16 cellular contexts compared by ENCODE assay signal in genomic region chr10:72251635-72252034, GRCh38. TPM values are rescaled to one million over a fixed set of nuclear protein-coding genes. Genes with fewer than 3 reads are reported as not detected.
DNase-seq lines count a peak whose midpoint lies in the region; ATAC-seq, FAIRE-seq and TF ChIP-seq lines count a peak whose summit lies in the region.
"Had no signal": no experiment of that assay in that cellular context is flagged by ENCODE, and none has a peak within 500 bp of the region (broad histone marks: within the 10 kb centered on the region; RNA-seq: fewer than 3 reads in every experiment).

No MANE protein-coding gene starts in this region.

- H3K27me3 ChIP-seq in K562 (ENCODE audit: control insufficient read depth in 2 of 2, insufficient read depth in 2 of 2, low read length in 2 of 2) (no peaks in the 10 kb centered on the region), neural progenitor cell (no peaks in the 10 kb centered on the region), vagina (no peaks in the 10 kb centered on the region)
- H3K27me3 ChIP-seq: SJCRH30 had no signal

- H3K27ac Mint-ChIP-seq in natural killer cell: peak overlapping the region in 1 of 2 donors; percentile 40
- peak overlapping the region in 1 of 2 donors; percentile 89 for H3K27ac Mint-ChIP-seq in natural killer cell treated with Interleukin-12 subunit alpha and Interleukin-12 subunit beta and Interleukin-15 and Interleukin-18, amount 100 ng/mL, for 72 hours
- H3K27ac Mint-ChIP-seq in neural progenitor cell: peak overlapping the region; percentile 86

- no peak for TF ChIP-seq RAD21 in K562 (CRISPR knock-in tag; conservative IDR thresholded peaks at IDR 0.05 in 1 of 2, IDR thresholded peaks at IDR 0.05 in 1 of 2)

- BruUV-seq in K562 (replicated peaks; lab: Mats Ljungman, UMichigan): no TSS peak

- no peaks in the 10 kb centered on the region for H3K9me3 ChIP-seq in K562 (replicated peaks; ENCODE audit: control insufficient read depth, insufficient read depth, low read depth, low read length)
- H3K9me3 ChIP-seq in neural progenitor cell (ENCODE audit: low read depth): no peaks in the 10 kb centered on the region
- no peaks in the 10 kb centered on the region for H3K9me3 ChIP-seq in vagina
- H3K9me3 ChIP-seq: SJCRH30 had no signal

- H3K9ac ChIP-seq in K562 (ENCODE audit: insufficient read depth in 1 of 2, low read depth in 2 of 2, low read length in 2 of 2): no peak overlapping the region
- no peak overlapping the region for H3K9ac ChIP-seq in neural progenitor cell
- H3K9ac ChIP-seq: GM23248 had no signal

- peak overlapping the region; percentile 61 for H3K4me3 Mint-ChIP-seq in natural killer cell
- no peak overlapping the region for H3K4me3 Mint-ChIP-seq in natural killer cell treated with Interleukin-12 subunit alpha and Interleukin-12 subunit beta and Interleukin-15 and Interleukin-18, amount 100 ng/mL, for 72 hours
- no peak overlapping the region for H3K4me3 Mint-ChIP-seq in neural progenitor cell

- H2AFZ ChIP-seq in K562 (ENCODE audit: low read depth, low read length) (peak overlapping the region; percentile 52), neural progenitor cell (replicated peaks) (no peak overlapping the region)
- H2AFZ ChIP-seq: GM23248 had no signal

- TF ChIP-seq EP300 in K562 (IDR thresholded peaks at IDR 0.05; ENCODE audit: low read length): no peak

- no peaks in the 10 kb centered on the region for H3K27me3 Mint-ChIP-seq in natural killer cell (ENCODE audit: low read depth in 2 of 2)
- no peaks in the 10 kb centered on the region for H3K27me3 Mint-ChIP-seq in natural killer cell treated with Interleukin-12 subunit alpha and Interleukin-12 subunit beta and Interleukin-15 and Interleukin-18, amount 100 ng/mL, for 72 hours
- H3K27me3 Mint-ChIP-seq in neural progenitor cell (ENCODE audit: insufficient read depth, low read depth): peaks cover 2% of the 10 kb centered on the region

- H3K9me1 ChIP-seq in K562 (ENCODE audit: control insufficient read depth, insufficient read depth, low read length): no peaks in the 10 kb centered on the region

- no peak for DNase-seq in natural killer cell
- no peak for DNase-seq in natural killer cell treated with Interleukin-12 subunit alpha and Interleukin-12 subunit beta and Interleukin-15 and Interleukin-18, amount 100 ng/mL, for 72 hours (ENCODE audit: low spot score)
- DNase-seq in K562 (ENCODE audit: extremely low read depth in 1 of 4, low spot score in 3 of 4): no peak
- no peak for DNase-seq in neural progenitor cell (ENCODE audit: low spot score)
- no peak for DNase-seq in vagina (ENCODE audit: extremely low spot score in 2 of 2)
- no peak for DNase-seq in DMS153 (lab: John Stamatoyannopoulos, UW)
- DNase-seq in SKM-1 (lab: John Stamatoyannopoulos, UW; ENCODE audit: unreplicated experiment): no peak
- DNase-seq in GM13976 (ENCODE audit: low spot score): no peak
- DNase-seq: C1 segment of cervical spinal cord; GM23248; NCI-H1092 treated with DMSO at 0.1 percent for 48 hours; SJCRH30; stimulated activated naive CD8-positive, alpha-beta T cell treated with anti-CD3 and anti-CD28 coated beads, Interleukin-15, Interleukin-2, amounts not matched to agents 100 U/mL and 50 U/mL, for 24 hours had no signal

- 79% methylated on average over 6 of the region's 6 CpGs for WGBS in K562 (ENCODE audit: insufficient coverage, low coverage, missing lambda C conversion rate)

- POLR2A ChIA-PET in K562 (lab: Yijun Ruan, JAX): interaction anchor here (0.6 to 7.5 kb wide), 5 partner anchors 7 to 36 kb away, joined by 3 to 42 read pairs (median 3); partner anchors contain the start of gene ANAPC16

- H3K4me1 ChIP-seq in K562 (replicated peaks in 1 of 2; ENCODE audit: control insufficient read depth in 2 of 2, insufficient read depth in 2 of 2, low read length in 2 of 2): peaks cover 26 to 39% of the 10 kb centered on the region in 2 experiments
- peaks cover 51% of the 10 kb centered on the region for H3K4me1 ChIP-seq in neural progenitor cell
- peaks cover 100% of the 10 kb centered on the region for H3K4me1 ChIP-seq in vagina

- TF ChIP-seq POLR2A in K562 (conservative IDR thresholded peaks at IDR 0.05) (no peak), vagina (IDR thresholded peaks at IDR 0.05) (no peak)

- H3K27ac ChIP-seq in K562 (ENCODE audit: extremely low read depth, low read depth, low read length) (no peak overlapping the region), neural progenitor cell (no peak overlapping the region), vagina (peak overlapping the region; percentile 98)
- H3K27ac ChIP-seq: GM23248, SJCRH30 had no signal

- H3K79me2 ChIP-seq in K562 (ENCODE audit: control insufficient read depth, insufficient read depth, low read length) (no peaks in the 10 kb centered on the region), neural progenitor cell (ENCODE audit: low read depth) (no peaks in the 10 kb centered on the region)

- H3K4me2 ChIP-seq in K562 (ENCODE audit: insufficient read depth, low read length): no peak overlapping the region
- H3K4me2 ChIP-seq in neural progenitor cell: no peak overlapping the region

- in situ Hi-C loops in K562 (cut with MboI): no loop called here
- in situ Hi-C loops in GM13976 (cut with MboI; ENCODE audit: low sequenced_read_pairs, unreplicated experiment): no loop called here

- TF ChIP-seq CTCF in natural killer cell (IDR thresholded peaks at IDR 0.05): no peak
- TF ChIP-seq CTCF in K562 (IDR thresholded peaks at IDR 0.05 in 2 of 3, conservative IDR thresholded peaks at IDR 0.05 in 1 of 3; ENCODE audit: insufficient read depth in 2 of 3, low read depth in 1 of 3, low read length in 3 of 3): no peak
- no peak for TF ChIP-seq CTCF in neural progenitor cell (IDR thresholded peaks at IDR 0.05)
- no peak for TF ChIP-seq CTCF in vagina (IDR thresholded peaks at IDR 0.05)
- no peak for TF ChIP-seq CTCF in GM13976 (IDR thresholded peaks at IDR 0.05; ENCODE audit: borderline replicate concordance, control extremely low read depth, extremely low read depth, insufficient read depth, missing control alignments)

- H4K20me1 ChIP-seq in K562 (replicated peaks; ENCODE audit: control insufficient read depth, insufficient read depth, low read length): no peaks in the 10 kb centered on the region
- H4K20me1 ChIP-seq in neural progenitor cell (ENCODE audit: low read depth): no peaks in the 10 kb centered on the region

- intact Hi-C loops in natural killer cell (cut with micrococcal nuclease) (no loop called here), K562 (cut with micrococcal nuclease) (no loop called here), vagina (cut with DNase I) (loop anchor here (5.0 kb wide), 1 partner anchor 34 kb away; the partner anchor contains the start of genes ANAPC16 and ASCC1)

- H3K9me3 Mint-ChIP-seq in natural killer cell (no peaks in the 10 kb centered on the region), neural progenitor cell (no peaks in the 10 kb centered on the region)
- no peaks in the 10 kb centered on the region for H3K9me3 Mint-ChIP-seq in natural killer cell treated with Interleukin-12 subunit alpha and Interleukin-12 subunit beta and Interleukin-15 and Interleukin-18, amount 100 ng/mL, for 72 hours
- H3K9me3 Mint-ChIP-seq: activated naive CD4-positive, alpha-beta T cell treated with anti-CD3 and anti-CD28 coated beads, Interleukin-2, amount 50 U/mL, for 72 hours had no signal

- peaks cover 36% of the 10 kb centered on the region for H3F3A ChIP-seq in neural progenitor cell (ENCODE audit: low read depth)

- no peak for FAIRE-seq in K562 (lab: Jason Lieb, UNC)
- FAIRE-seq: colon had no signal

- H3K36me3 ChIP-seq in K562 (ENCODE audit: control insufficient read depth, insufficient read depth, low read length) (no peaks in the 10 kb centered on the region), neural progenitor cell (no peaks in the 10 kb centered on the region), vagina (no peaks in the 10 kb centered on the region)
- H3K36me3 ChIP-seq: SJCRH30 had no signal

- CTCF ChIA-PET in K562 (lab: Yijun Ruan, JAX; ENCODE audit: low intra/inter-chr PET ratio): no interaction called here

- H3K4me3 ChIP-seq in K562: no peak overlapping the region
- H3K4me3 ChIP-seq in neural progenitor cell: no peak overlapping the region
- H3K4me3 ChIP-seq in vagina: no peak overlapping the region
- H3K4me3 ChIP-seq: GM23248, SJCRH30, skin epidermis had no signal

- no peak for ATAC-seq in natural killer cell
- ATAC-seq in natural killer cell treated with Interleukin-12 subunit alpha and Interleukin-12 subunit beta and Interleukin-15 and Interleukin-18, amount 100 ng/mL, for 72 hours: no peak
- no peak for ATAC-seq in K562
- ATAC-seq: activated naive CD4-positive, alpha-beta T cell treated with anti-CD3 and anti-CD28 coated beads, Interleukin-2, amount 50 U/mL, for 72 hours; stimulated activated naive CD8-positive, alpha-beta T cell treated with anti-CD3 and anti-CD28 coated beads, Interleukin-15, Interleukin-2, amounts not matched to agents 100 U/mL and 50 U/mL, for 24 hours had no signal

- H3K36me3 Mint-ChIP-seq in natural killer cell: no peaks in the 10 kb centered on the region
- H3K36me3 Mint-ChIP-seq in natural killer cell treated with Interleukin-12 subunit alpha and Interleukin-12 subunit beta and Interleukin-15 and Interleukin-18, amount 100 ng/mL, for 72 hours: no peaks in the 10 kb centered on the region
- H3K36me3 Mint-ChIP-seq in neural progenitor cell: no peaks in the 10 kb centered on the region
- H3K36me3 Mint-ChIP-seq: activated naive CD4-positive, alpha-beta T cell treated with anti-CD3 and anti-CD28 coated beads, Interleukin-2, amount 50 U/mL, for 72 hours had no signal

- H3K4me1 Mint-ChIP-seq in natural killer cell (peaks cover 60 to 81% of the 10 kb centered on the region in 2 donors), neural progenitor cell (peaks cover 59% of the 10 kb centered on the region)
- peaks cover 58 to 60% of the 10 kb centered on the region in 2 donors for H3K4me1 Mint-ChIP-seq in natural killer cell treated with Interleukin-12 subunit alpha and Interleukin-12 subunit beta and Interleukin-15 and Interleukin-18, amount 100 ng/mL, for 72 hours (ENCODE audit: low read depth in 2 of 2)

RNA-seq across cellular contexts. Expression of gene DDIT4, which starts 22.1 kb away (rescaled TPM):
- total RNA-seq in natural killer cell: 100 to 1,000 TPM; 174 to 232 (median 200) TPM
- total RNA-seq in natural killer cell treated with Interleukin-12 subunit alpha and Interleukin-12 subunit beta and Interleukin-15 and Interleukin-18, amount 100 ng/mL, for 72 hours: 100 to 1,000 TPM; 189 to 207 TPM
- 185 and 371 TPM in 2 replicates for total RNA-seq in K562 (2011; cell fraction: chromatin; rRNA removed; ENCODE audit: low replicate concordance)
- 455 and 610 TPM in 2 replicates for total RNA-seq in K562 (2011; cell fraction: nucleolus; rRNA removed)
- 314 and 392 TPM in 2 replicates for total RNA-seq in K562 (2011; cell fraction: nucleoplasm; rRNA removed)
- total RNA-seq in K562 (2014; rRNA removed): 593 and 675 TPM in 2 replicates
- 159 and 200 TPM in 2 replicates for total RNA-seq in K562 (2014; rRNA removed; fragmentation: Illumina TruSeq; extraction: Trizol)
- total RNA-seq in K562 (2015; rRNA removed; fragmentation: Illumina TruSeq; extraction: Trizol): 13.2 and 14.7 TPM in 2 replicates
- total RNA-seq in K562 (2021): 453 and 674 TPM in 2 replicates
- polyA plus RNA-seq in K562 (2011; rRNA removed): 228 and 529 TPM in 2 replicates
- polyA plus RNA-seq in K562 (2011; cell fraction: cytosol; rRNA removed): 345 and 451 TPM in 2 replicates
- polyA plus RNA-seq in K562 (2011; cell fraction: nucleus; rRNA removed): 384 and 450 TPM in 2 replicates
- polyA plus RNA-seq in K562 (2012): 184 and 695 TPM in 2 replicates
- 107 and 370 TPM in 2 replicates for polyA plus RNA-seq in K562 (2014; fragmentation: Illumina TruSeq; extraction: Trizol)
- polyA plus RNA-seq in K562 (2014; fragmentation: Nextera tagmentation; extraction: Ambion mirVana): 10 to 100 TPM in 1 of 2 experiments, 1 to 10 TPM in 1; 8.2 to 12.3 TPM
- 362 and 564 TPM in 2 replicates for polyA plus RNA-seq in K562 (2014; rRNA removed)
- 156 and 267 TPM in 2 replicates for polyA minus RNA-seq in K562 (2011; rRNA and poly(A)+ RNA removed)
- 180 and 395 TPM in 2 replicates for polyA minus RNA-seq in K562 (2011; cell fraction: cytosol; rRNA and poly(A)+ RNA removed)
- 272 and 555 TPM in 2 replicates for polyA minus RNA-seq in K562 (2011; cell fraction: nucleus; rRNA and poly(A)+ RNA removed)
- 257 and 436 TPM in 2 replicates for total RNA-seq in neural progenitor cell (ENCODE audit: low replicate concordance)
- 1,063 TPM for total RNA-seq in vagina

RNA-seq across cellular contexts. Expression of gene ASCC1, which starts 35.6 kb away (rescaled TPM):
- 10 to 100 TPM; 26.0 to 35.2 (median 29.3) TPM for total RNA-seq in natural killer cell
- 10 to 100 TPM; 30.9 to 35.7 TPM for total RNA-seq in natural killer cell treated with Interleukin-12 subunit alpha and Interleukin-12 subunit beta and Interleukin-15 and Interleukin-18, amount 100 ng/mL, for 72 hours
- 49.7 and 77.0 TPM in 2 replicates for total RNA-seq in K562 (2011; cell fraction: chromatin; rRNA removed; ENCODE audit: low replicate concordance)
- total RNA-seq in K562 (2011; cell fraction: nucleolus; rRNA removed): 28.7 and 34.9 TPM in 2 replicates
- 43.5 and 57.0 TPM in 2 replicates for total RNA-seq in K562 (2011; cell fraction: nucleoplasm; rRNA removed)
- total RNA-seq in K562 (2014; rRNA removed): 27.6 and 31.7 TPM in 2 replicates
- 52.8 and 62.6 TPM in 2 replicates for total RNA-seq in K562 (2014; rRNA removed; fragmentation: Illumina TruSeq; extraction: Trizol)
- 33.3 and 38.2 TPM in 2 replicates for total RNA-seq in K562 (2015; rRNA removed; fragmentation: Illumina TruSeq; extraction: Trizol)
- total RNA-seq in K562 (2021): 45.7 and 48.4 TPM in 2 replicates
- 53.2 and 64.1 TPM in 2 replicates for polyA plus RNA-seq in K562 (2011; rRNA removed)
- polyA plus RNA-seq in K562 (2011; cell fraction: cytosol; rRNA removed): 20.9 and 37.8 TPM in 2 replicates
- 13.5 and 19.8 TPM in 2 replicates for polyA plus RNA-seq in K562 (2011; cell fraction: nucleus; rRNA removed)
- polyA plus RNA-seq in K562 (2012): 39.1 and 50.0 TPM in 2 replicates
- 54.4 and 70.0 TPM in 2 replicates for polyA plus RNA-seq in K562 (2014; fragmentation: Illumina TruSeq; extraction: Trizol)
- polyA plus RNA-seq in K562 (2014; fragmentation: Nextera tagmentation; extraction: Ambion mirVana): 10 to 100 TPM; 50.8 to 73.3 TPM
- polyA plus RNA-seq in K562 (2014; rRNA removed): 42.7 and 55.5 TPM in 2 replicates
- 90.3 and 97.7 TPM in 2 replicates for polyA minus RNA-seq in K562 (2011; rRNA and poly(A)+ RNA removed)
- polyA minus RNA-seq in K562 (2011; cell fraction: cytosol; rRNA and poly(A)+ RNA removed): 35.1 and 39.2 TPM in 2 replicates
- 13.6 and 33.1 TPM in 2 replicates for polyA minus RNA-seq in K562 (2011; cell fraction: nucleus; rRNA and poly(A)+ RNA removed)
- total RNA-seq in neural progenitor cell (ENCODE audit: low replicate concordance): 41.8 and 49.5 TPM in 2 replicates
- total RNA-seq in vagina: 38.5 TPM

RNA-seq across cellular contexts. Expression of gene ANAPC16, which starts 35.8 kb away (rescaled TPM):
- 10 to 100 TPM; 70.9 to 77.0 (median 71.0) TPM for total RNA-seq in natural killer cell
- total RNA-seq in natural killer cell treated with Interleukin-12 subunit alpha and Interleukin-12 subunit beta and Interleukin-15 and Interleukin-18, amount 100 ng/mL, for 72 hours: 10 to 100 TPM; 39.6 to 79.3 TPM
- 13.7 and 30.0 TPM in 2 replicates for total RNA-seq in K562 (2011; cell fraction: chromatin; rRNA removed; ENCODE audit: low replicate concordance)
- 13.7 and 15.7 TPM in 2 replicates for total RNA-seq in K562 (2011; cell fraction: nucleolus; rRNA removed)
- total RNA-seq in K562 (2011; cell fraction: nucleoplasm; rRNA removed): 30.3 and 57.6 TPM in 2 replicates
- 42.6 and 55.8 TPM in 2 replicates for total RNA-seq in K562 (2014; rRNA removed)
- 108 and 111 TPM in 2 replicates for total RNA-seq in K562 (2014; rRNA removed; fragmentation: Illumina TruSeq; extraction: Trizol)
- total RNA-seq in K562 (2015; rRNA removed; fragmentation: Illumina TruSeq; extraction: Trizol): 79.7 and 87.7 TPM in 2 replicates
- 72.5 and 72.7 TPM in 2 replicates for total RNA-seq in K562 (2021)
- 162 and 168 TPM in 2 replicates for polyA plus RNA-seq in K562 (2011; rRNA removed)
- 47.9 and 96.2 TPM in 2 replicates for polyA plus RNA-seq in K562 (2011; cell fraction: cytosol; rRNA removed)
- polyA plus RNA-seq in K562 (2011; cell fraction: nucleus; rRNA removed): 27.0 and 46.2 TPM in 2 replicates
- polyA plus RNA-seq in K562 (2012): 85.3 and 238 TPM in 2 replicates
- polyA plus RNA-seq in K562 (2014; fragmentation: Illumina TruSeq; extraction: Trizol): 74.2 and 85.3 TPM in 2 replicates
- 100 to 1,000 TPM; 184 to 208 TPM for polyA plus RNA-seq in K562 (2014; fragmentation: Nextera tagmentation; extraction: Ambion mirVana)
- polyA plus RNA-seq in K562 (2014; rRNA removed): 112 and 134 TPM in 2 replicates
- 41.3 and 52.4 TPM in 2 replicates for polyA minus RNA-seq in K562 (2011; rRNA and poly(A)+ RNA removed)
- polyA minus RNA-seq in K562 (2011; cell fraction: cytosol; rRNA and poly(A)+ RNA removed): 13.9 and 15.1 TPM in 2 replicates
- 3.2 and 10.0 TPM in 2 replicates for polyA minus RNA-seq in K562 (2011; cell fraction: nucleus; rRNA and poly(A)+ RNA removed)
- total RNA-seq in neural progenitor cell (ENCODE audit: low replicate concordance): 130 and 217 TPM in 2 replicates
- 76.6 TPM for total RNA-seq in vagina
